Comparison of ENCODE assay signal across 2 cellular contexts in the genomic region with DNA sequence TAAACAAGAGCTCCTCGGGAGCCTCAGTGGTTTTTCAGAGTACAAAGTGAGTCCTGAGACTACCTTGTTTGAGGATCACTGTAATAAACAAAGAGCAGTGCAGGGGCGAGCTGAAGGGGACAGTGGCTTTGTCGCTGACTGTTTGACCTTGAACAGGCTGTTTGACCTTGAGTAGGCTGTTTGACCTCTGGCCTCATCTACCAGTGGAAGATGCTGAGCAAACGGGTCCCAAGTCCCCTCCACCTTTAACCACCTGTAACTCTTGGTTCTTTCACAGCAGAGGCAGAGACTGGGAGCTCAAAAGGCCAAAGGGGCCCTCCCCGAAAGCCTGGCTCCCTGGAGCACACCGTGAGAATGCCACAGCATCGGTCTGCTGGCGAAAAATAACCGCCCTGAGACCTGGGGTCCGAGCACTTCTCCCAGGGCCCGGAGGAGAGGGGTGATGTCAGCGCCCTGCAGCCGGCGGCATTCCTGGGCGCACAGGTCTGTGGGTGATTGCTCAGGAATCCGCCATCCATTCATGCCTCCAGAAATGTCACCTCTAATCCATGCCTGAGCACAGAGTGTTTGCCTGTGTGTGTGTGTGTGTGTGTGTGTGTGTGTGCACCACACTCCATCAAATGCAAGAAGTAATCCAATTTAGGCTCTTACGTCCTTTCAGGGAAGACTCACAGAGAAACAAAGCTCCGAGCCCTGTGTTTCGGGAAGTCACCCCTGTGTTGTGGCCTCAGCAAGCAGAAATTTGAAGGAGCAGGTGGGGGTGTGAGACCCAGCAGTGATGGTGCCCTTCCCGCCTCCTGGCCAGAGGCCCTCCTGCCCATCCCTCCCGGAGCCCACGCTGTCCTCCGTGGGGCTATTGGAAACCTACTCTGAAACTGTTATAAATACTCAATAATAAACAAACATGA.
TF ChIP-seq lines count a peak whose summit lies in the region.

No MANE protein-coding gene starts in this region.

TF ChIP-seq in GM23338, 12 proteins besides CTCF, POLR2A, EP300 and RAD21 (continued from another document):
- TF ChIP-seq, protein P1, sequence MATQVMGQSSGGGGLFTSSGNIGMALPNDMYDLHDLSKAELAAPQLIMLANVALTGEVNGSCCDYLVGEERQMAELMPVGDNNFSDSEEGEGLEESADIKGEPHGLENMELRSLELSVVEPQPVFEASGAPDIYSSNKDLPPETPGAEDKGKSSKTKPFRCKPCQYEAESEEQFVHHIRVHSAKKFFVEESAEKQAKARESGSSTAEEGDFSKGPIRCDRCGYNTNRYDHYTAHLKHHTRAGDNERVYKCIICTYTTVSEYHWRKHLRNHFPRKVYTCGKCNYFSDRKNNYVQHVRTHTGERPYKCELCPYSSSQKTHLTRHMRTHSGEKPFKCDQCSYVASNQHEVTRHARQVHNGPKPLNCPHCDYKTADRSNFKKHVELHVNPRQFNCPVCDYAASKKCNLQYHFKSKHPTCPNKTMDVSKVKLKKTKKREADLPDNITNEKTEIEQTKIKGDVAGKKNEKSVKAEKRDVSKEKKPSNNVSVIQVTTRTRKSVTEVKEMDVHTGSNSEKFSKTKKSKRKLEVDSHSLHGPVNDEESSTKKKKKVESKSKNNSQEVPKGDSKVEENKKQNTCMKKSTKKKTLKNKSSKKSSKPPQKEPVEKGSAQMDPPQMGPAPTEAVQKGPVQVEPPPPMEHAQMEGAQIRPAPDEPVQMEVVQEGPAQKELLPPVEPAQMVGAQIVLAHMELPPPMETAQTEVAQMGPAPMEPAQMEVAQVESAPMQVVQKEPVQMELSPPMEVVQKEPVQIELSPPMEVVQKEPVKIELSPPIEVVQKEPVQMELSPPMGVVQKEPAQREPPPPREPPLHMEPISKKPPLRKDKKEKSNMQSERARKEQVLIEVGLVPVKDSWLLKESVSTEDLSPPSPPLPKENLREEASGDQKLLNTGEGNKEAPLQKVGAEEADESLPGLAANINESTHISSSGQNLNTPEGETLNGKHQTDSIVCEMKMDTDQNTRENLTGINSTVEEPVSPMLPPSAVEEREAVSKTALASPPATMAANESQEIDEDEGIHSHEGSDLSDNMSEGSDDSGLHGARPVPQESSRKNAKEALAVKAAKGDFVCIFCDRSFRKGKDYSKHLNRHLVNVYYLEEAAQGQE (IDR thresholded peaks at IDR 0.05; ENCODE audit: unreplicated experiment), result no peak

TF ChIP-seq in WTC11, 78 proteins besides CTCF, POLR2A, EP300 and RAD21 (continued from another document):
- TF ChIP-seq, protein P2, sequence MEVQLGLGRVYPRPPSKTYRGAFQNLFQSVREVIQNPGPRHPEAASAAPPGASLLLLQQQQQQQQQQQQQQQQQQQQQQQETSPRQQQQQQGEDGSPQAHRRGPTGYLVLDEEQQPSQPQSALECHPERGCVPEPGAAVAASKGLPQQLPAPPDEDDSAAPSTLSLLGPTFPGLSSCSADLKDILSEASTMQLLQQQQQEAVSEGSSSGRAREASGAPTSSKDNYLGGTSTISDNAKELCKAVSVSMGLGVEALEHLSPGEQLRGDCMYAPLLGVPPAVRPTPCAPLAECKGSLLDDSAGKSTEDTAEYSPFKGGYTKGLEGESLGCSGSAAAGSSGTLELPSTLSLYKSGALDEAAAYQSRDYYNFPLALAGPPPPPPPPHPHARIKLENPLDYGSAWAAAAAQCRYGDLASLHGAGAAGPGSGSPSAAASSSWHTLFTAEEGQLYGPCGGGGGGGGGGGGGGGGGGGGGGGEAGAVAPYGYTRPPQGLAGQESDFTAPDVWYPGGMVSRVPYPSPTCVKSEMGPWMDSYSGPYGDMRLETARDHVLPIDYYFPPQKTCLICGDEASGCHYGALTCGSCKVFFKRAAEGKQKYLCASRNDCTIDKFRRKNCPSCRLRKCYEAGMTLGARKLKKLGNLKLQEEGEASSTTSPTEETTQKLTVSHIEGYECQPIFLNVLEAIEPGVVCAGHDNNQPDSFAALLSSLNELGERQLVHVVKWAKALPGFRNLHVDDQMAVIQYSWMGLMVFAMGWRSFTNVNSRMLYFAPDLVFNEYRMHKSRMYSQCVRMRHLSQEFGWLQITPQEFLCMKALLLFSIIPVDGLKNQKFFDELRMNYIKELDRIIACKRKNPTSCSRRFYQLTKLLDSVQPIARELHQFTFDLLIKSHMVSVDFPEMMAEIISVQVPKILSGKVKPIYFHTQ (CRISPR knock-in tag; IDR thresholded peaks at IDR 0.05), result no peak
- TF ChIP-seq TCF7 (CRISPR knock-in tag; IDR thresholded peaks at IDR 0.05; ENCODE audit: low read depth) (no peak), SOX15 (CRISPR knock-in tag; IDR thresholded peaks at IDR 0.05) (no peak)
- TF ChIP-seq, protein P3, sequence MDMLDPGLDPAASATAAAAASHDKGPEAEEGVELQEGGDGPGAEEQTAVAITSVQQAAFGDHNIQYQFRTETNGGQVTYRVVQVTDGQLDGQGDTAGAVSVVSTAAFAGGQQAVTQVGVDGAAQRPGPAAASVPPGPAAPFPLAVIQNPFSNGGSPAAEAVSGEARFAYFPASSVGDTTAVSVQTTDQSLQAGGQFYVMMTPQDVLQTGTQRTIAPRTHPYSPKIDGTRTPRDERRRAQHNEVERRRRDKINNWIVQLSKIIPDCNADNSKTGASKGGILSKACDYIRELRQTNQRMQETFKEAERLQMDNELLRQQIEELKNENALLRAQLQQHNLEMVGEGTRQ (CRISPR knock-in tag; IDR thresholded peaks at IDR 0.05), result no peak
- TF ChIP-seq, protein P4, sequence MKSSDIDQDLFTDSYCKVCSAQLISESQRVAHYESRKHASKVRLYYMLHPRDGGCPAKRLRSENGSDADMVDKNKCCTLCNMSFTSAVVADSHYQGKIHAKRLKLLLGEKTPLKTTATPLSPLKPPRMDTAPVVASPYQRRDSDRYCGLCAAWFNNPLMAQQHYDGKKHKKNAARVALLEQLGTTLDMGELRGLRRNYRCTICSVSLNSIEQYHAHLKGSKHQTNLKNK (CRISPR knock-in tag; IDR thresholded peaks at IDR 0.05), result no peak
- TF ChIP-seq, protein P5, sequence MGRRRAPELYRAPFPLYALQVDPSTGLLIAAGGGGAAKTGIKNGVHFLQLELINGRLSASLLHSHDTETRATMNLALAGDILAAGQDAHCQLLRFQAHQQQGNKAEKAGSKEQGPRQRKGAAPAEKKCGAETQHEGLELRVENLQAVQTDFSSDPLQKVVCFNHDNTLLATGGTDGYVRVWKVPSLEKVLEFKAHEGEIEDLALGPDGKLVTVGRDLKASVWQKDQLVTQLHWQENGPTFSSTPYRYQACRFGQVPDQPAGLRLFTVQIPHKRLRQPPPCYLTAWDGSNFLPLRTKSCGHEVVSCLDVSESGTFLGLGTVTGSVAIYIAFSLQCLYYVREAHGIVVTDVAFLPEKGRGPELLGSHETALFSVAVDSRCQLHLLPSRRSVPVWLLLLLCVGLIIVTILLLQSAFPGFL (CRISPR knock-in tag; IDR thresholded peaks at IDR 0.05; ENCODE audit: borderline replicate concordance), result no peak
TF ChIP-seq in WTC11: peak in this region for 1.
